In genomic region chr5:19987594-19988345, GRCh38 we compare ENCODE assay signal across 8 cellular contexts. TPM values are rescaled to one million over a fixed set of nuclear protein-coding genes. Genes with fewer than 3 reads are reported as not detected.
DNase-seq lines count a peak whose midpoint lies in the region; ATAC-seq and TF ChIP-seq lines count a peak whose summit lies in the region.

Gene CDH18, minus strand, starts transcription at chr5:19988200. Its CDS starts 149,214 bp downstream, at chr5:19838986.

- H3K4me1 Mint-ChIP-seq in natural killer cell (no peaks in the 10 kb centered on the region), immature natural killer cell (no peaks in the 10 kb centered on the region)

- TF ChIP-seq CTCF in fibroblast of mammary gland (conservative IDR thresholded peaks at IDR 0.05; ENCODE audit: control insufficient read depth, insufficient read depth, low read depth, low read length) (no peak), natural killer cell (IDR thresholded peaks at IDR 0.05) (no peak)

- H3K27me3 Mint-ChIP-seq in natural killer cell (ENCODE audit: low read depth in 2 of 2) (no peaks in the 10 kb centered on the region), immature natural killer cell (ENCODE audit: low read depth in 3 of 3) (peaks cover 0 to 2% (median 0%) of the 10 kb centered on the region in 3 donors)

- no peaks in the 10 kb centered on the region for H3K36me3 Mint-ChIP-seq in natural killer cell
- H3K36me3 Mint-ChIP-seq in immature natural killer cell = no peaks in the 10 kb centered on the region

- H3K4me3 Mint-ChIP-seq in natural killer cell = no peak within 1 kb of the TSS
- no peak within 1 kb of the TSS for H3K4me3 Mint-ChIP-seq in immature natural killer cell

- H3K4me3 ChIP-seq in fibroblast of mammary gland (ENCODE audit: control insufficient read depth, low read depth, low read length) = peak within 1 kb of the TSS; percentile 3

- H3K27ac Mint-ChIP-seq in natural killer cell (no peak within 1 kb of the TSS), immature natural killer cell (no peak within 1 kb of the TSS)

- DNase-seq in RPMI7951 (ENCODE audit: low read depth) (peak; percentile 44), fibroblast of mammary gland (ENCODE audit: low read depth) (peak; percentile 14), nucleus accumbens (lab: John Stamatoyannopoulos, UW) (peak in 54 of 56 donors; percentile 1 to 87 (median 52)), natural killer cell (no peak), activated gamma-delta T cell treated with Interleukin-2 at 50 U/mL for 16 hours (no peak), immature natural killer cell (no peak)

- intact Hi-C loops in natural killer cell (cut with micrococcal nuclease) = no loop called here

- peaks cover 9 to 10% of the 10 kb centered on the region in 2 donors for H3K9me3 Mint-ChIP-seq in natural killer cell
- H3K9me3 Mint-ChIP-seq in immature natural killer cell = peaks cover 6 to 39% (median 26%) of the 10 kb centered on the region in 6 donors

- ATAC-seq in HG03432 (IDR thresholded peaks at IDR 0.05; ENCODE audit: unreplicated experiment) = peak; percentile 89
- no peak for ATAC-seq in natural killer cell
- ATAC-seq in HG02588 (IDR thresholded peaks at IDR 0.05; ENCODE audit: unreplicated experiment) = no peak

RNA-seq across cellular contexts. Expression of gene CDH18, which starts in this region (rescaled TPM):
- 14.8 and 22.2 TPM in 2 replicates for total RNA-seq in RPMI7951 (2014; rRNA removed; shearing (Covaris generic))
- total RNA-seq in natural killer cell = not detected
- not detected for polyA plus RNA-seq in immature natural killer cell

Comparison
In these comparisons a context has a peak if more than half of its experiments do, and no peak if none do; other contexts are left out.
1. RNA of gene CDH18 (total RNA-seq): 14.8 to 22.2 TPM in RPMI7951; not detected in natural killer cell; every median in the first group is over 10 times any median in the second.
2. DNase-seq: peak in RPMI7951 (single experiment), fibroblast of mammary gland (single experiment) and nucleus accumbens (54 of 56); none in natural killer cell (single experiment), activated gamma-delta T cell treated with Interleukin-2 at 50 U/mL for 16 hours (single experiment) and immature natural killer cell (0 of 3).